1 cellular context compared by ENCODE assay signal in genomic region chr4:26020896-26021295, GRCh38.
TF ChIP-seq lines count a peak whose summit lies in the region.

No MANE protein-coding gene starts in this region.

TF ChIP-seq in GM23338, 12 proteins besides CTCF, POLR2A, EP300 and RAD21 (continued from another document):
- TF ChIP-seq EZH2 (IDR thresholded peaks at IDR 0.05; ENCODE audit: low read depth, unreplicated experiment) (no peak), ZNF331 (CRISPR knock-in tag; IDR thresholded peaks at IDR 0.05; ENCODE audit: low read depth) (no peak), EZH2phosphoT487 (IDR thresholded peaks at IDR 0.05; ENCODE audit: unreplicated experiment) (no peak), ZNF462 (CRISPR knock-in tag; IDR thresholded peaks at IDR 0.05) (no peak)
TF ChIP-seq in GM23338: peak in this region for 0.
